7 cellular contexts compared by ENCODE assay signal in the genomic region with DNA sequence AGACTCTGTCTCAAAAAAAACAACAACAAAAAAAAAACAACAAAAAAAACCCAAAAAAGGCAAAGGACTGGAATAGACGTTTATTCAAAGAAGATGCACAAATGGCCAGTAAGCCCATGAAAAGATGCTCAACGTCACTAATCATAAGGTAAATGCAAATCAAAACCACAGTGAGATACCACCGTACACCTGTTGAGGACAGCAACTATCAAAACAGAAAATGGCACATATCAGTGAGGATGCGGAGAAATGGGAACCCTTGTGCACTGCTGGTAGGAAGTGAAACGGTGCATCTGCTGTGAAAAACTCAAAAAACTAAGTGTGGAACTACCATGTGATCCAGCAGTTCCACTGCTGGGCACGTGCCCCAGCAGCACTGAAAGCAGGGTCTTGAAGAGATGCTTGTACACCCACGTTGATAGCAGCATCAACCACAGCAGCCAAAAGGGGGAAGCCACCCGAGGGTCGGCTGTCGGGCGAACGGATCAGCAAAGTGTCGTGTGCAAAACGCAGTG.
A peak's percentile ranks its signal among the peaks of the same experiment; 100 is the strongest.
ATAC-seq lines count a peak whose summit lies in the region.
"Not testable (repeated sequence)": the region's sequence is repeated elsewhere in the genome, so short reads cannot be mapped to it uniquely, and the experiment has no call there.

No MANE protein-coding gene starts in this region.

- H3K36me3 Mint-ChIP-seq in IgD-negative memory B cell = peaks cover 17% of the 10 kb centered on the region

- ATAC-seq in GM18519 (IDR thresholded peaks at IDR 0.05; ENCODE audit: low FRiP score, unreplicated experiment) (peak; percentile 78), GM19328 (IDR thresholded peaks at IDR 0.05; ENCODE audit: unreplicated experiment) (peak; percentile 89), GM21528 (IDR thresholded peaks at IDR 0.05; ENCODE audit: low FRiP score, unreplicated experiment) (peak; percentile 87), HG02852 (IDR thresholded peaks at IDR 0.05; ENCODE audit: unreplicated experiment) (peak; percentile 86), HG03139 (IDR thresholded peaks at IDR 0.05; ENCODE audit: unreplicated experiment) (peak; percentile 65), esophagus mucosa (peak; percentile 29)

- H3K9me3 Mint-ChIP-seq in IgD-negative memory B cell = peaks cover 4 to 11% (median 4%) of the 10 kb centered on the region in 3 donors

- H3K4me1 Mint-ChIP-seq in IgD-negative memory B cell = peaks cover 7 to 21% (median 15%) of the 10 kb centered on the region in 3 donors

- not testable (repeated sequence) for H3K27me3 Mint-ChIP-seq in IgD-negative memory B cell

- peak overlapping the region; percentile 63 to 99 (median 96) for H3K27ac Mint-ChIP-seq in IgD-negative memory B cell

- peak overlapping the region; percentile 25 to 90 (median 82) for H3K4me3 Mint-ChIP-seq in IgD-negative memory B cell

Comparison
In these comparisons a context has a peak if more than half of its experiments do, and no peak if none do; other contexts are left out.
1. Peak in every context shown above with its lines: ATAC-seq.
2. ATAC-seq: peak in every context shown above with its lines; median percentile 89 in GM19328; 87 in GM21528; 86 in HG02852; 78 in GM18519; 65 in HG03139; 29 in esophagus mucosa.